Comparison of ENCODE assay signal across 1 cellular context in the genomic region with DNA sequence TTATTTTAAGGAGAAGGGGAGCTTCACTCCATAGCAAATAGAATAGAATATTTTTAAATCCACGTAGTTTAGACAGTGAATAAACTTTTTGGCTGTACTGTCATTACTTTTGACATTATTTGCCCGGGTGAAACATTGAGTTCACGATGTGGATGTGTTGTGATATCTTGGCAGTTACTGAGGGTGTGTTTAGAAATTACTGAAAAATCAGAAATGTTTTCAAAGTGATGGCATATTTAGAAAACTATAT.
TF ChIP-seq lines count a peak whose summit lies in the region.

No MANE protein-coding gene starts in this region.

TF ChIP-seq in HepG2, 621 proteins besides CTCF, POLR2A, EP300 and RAD21 (continued from another document):
- TF ChIP-seq NAIF1 (CRISPR knock-in tag; IDR thresholded peaks at IDR 0.05; ENCODE audit: borderline replicate concordance) = peak; percentile 68; the same call in 1 of the 2 replicates
- TF ChIP-seq HOXA3 (CRISPR knock-in tag; IDR thresholded peaks at IDR 0.05) = no peak
- no peak for TF ChIP-seq ZBTB21 (CRISPR knock-in tag; IDR thresholded peaks at IDR 0.05)
- TF ChIP-seq ZNF225 (CRISPR knock-in tag; IDR thresholded peaks at IDR 0.05) = no peak
- TF ChIP-seq, protein P1, sequence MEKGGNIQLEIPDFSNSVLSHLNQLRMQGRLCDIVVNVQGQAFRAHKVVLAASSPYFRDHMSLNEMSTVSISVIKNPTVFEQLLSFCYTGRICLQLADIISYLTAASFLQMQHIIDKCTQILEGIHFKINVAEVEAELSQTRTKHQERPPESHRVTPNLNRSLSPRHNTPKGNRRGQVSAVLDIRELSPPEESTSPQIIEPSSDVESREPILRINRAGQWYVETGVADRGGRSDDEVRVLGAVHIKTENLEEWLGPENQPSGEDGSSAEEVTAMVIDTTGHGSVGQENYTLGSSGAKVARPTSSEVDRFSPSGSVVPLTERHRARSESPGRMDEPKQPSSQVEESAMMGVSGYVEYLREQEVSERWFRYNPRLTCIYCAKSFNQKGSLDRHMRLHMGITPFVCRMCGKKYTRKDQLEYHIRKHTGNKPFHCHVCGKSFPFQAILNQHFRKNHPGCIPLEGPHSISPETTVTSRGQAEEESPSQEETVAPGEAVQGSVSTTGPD (CRISPR knock-in tag; IDR thresholded peaks at IDR 0.05) = no peak
- TF ChIP-seq PHF5A (CRISPR knock-in tag; IDR thresholded peaks at IDR 0.05; ENCODE audit: low read depth, unreplicated experiment) = no peak
- no peak for TF ChIP-seq MAFF (IDR thresholded peaks at IDR 0.05; ENCODE audit: low read depth, low read length)
- TF ChIP-seq, protein P2, sequence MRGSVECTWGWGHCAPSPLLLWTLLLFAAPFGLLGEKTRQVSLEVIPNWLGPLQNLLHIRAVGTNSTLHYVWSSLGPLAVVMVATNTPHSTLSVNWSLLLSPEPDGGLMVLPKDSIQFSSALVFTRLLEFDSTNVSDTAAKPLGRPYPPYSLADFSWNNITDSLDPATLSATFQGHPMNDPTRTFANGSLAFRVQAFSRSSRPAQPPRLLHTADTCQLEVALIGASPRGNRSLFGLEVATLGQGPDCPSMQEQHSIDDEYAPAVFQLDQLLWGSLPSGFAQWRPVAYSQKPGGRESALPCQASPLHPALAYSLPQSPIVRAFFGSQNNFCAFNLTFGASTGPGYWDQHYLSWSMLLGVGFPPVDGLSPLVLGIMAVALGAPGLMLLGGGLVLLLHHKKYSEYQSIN (CRISPR knock-in tag; IDR thresholded peaks at IDR 0.05; ENCODE audit: borderline replicate concordance) = no peak
- no peak for TF ChIP-seq MBD4 (IDR thresholded peaks at IDR 0.05; ENCODE audit: borderline replicate concordance, low read length)
- TF ChIP-seq, protein P3, sequence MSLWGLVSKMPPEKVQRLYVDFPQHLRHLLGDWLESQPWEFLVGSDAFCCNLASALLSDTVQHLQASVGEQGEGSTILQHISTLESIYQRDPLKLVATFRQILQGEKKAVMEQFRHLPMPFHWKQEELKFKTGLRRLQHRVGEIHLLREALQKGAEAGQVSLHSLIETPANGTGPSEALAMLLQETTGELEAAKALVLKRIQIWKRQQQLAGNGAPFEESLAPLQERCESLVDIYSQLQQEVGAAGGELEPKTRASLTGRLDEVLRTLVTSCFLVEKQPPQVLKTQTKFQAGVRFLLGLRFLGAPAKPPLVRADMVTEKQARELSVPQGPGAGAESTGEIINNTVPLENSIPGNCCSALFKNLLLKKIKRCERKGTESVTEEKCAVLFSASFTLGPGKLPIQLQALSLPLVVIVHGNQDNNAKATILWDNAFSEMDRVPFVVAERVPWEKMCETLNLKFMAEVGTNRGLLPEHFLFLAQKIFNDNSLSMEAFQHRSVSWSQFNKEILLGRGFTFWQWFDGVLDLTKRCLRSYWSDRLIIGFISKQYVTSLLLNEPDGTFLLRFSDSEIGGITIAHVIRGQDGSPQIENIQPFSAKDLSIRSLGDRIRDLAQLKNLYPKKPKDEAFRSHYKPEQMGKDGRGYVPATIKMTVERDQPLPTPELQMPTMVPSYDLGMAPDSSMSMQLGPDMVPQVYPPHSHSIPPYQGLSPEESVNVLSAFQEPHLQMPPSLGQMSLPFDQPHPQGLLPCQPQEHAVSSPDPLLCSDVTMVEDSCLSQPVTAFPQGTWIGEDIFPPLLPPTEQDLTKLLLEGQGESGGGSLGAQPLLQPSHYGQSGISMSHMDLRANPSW (CRISPR knock-in tag; IDR thresholded peaks at IDR 0.05; ENCODE audit: borderline replicate concordance) = 0 out of 2 replicates have a peak, but pooled peaks have one; percentile 48
- no peak for TF ChIP-seq ZNF788 (CRISPR knock-in tag; IDR thresholded peaks at IDR 0.05; ENCODE audit: borderline replicate concordance)
